ENCODE assay signal across 18 cellular contexts in the genomic region with DNA sequence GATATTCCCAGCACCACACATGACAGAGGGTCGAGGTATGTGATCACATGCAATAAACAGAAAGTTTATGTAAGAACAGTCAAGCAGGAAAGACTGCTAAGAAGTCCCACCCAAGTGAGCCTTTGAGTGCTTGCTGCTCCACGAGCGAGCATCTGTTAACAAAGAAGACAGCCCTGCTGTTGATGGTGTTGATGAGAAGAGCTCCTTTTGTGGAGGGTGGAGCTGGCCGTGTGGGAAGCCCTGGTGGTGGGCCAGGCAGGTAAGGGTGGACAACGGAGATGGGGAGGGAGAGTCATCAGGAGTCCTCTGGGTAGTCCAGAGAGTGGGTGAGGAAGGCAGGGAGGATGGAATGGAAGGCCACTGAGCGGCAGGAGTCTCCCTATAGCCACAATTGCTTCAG.
DNase-seq lines count a peak whose midpoint lies in the region; ATAC-seq and TF ChIP-seq lines count a peak whose summit lies in the region.
"Had no signal": no experiment of that assay in that cellular context is flagged by ENCODE, and none has a peak within 500 bp of the region (broad histone marks: within the 10 kb centered on the region; RNA-seq: fewer than 3 reads in every experiment).

No MANE protein-coding gene starts in this region.

- peaks cover 5% of the 10 kb centered on the region for H3K4me1 Mint-ChIP-seq in endodermal cell
- H3K4me1 Mint-ChIP-seq in neural progenitor cell: peaks cover 24% of the 10 kb centered on the region
- no peaks in the 10 kb centered on the region for H3K4me1 Mint-ChIP-seq in osteocyte (ENCODE audit: unreplicated experiment)

- ATAC-seq in left ventricle myocardium superior (no peak), Right ventricle myocardium superior (ENCODE audit: poor library complexity) (no peak)
- ATAC-seq: CD8-positive, alpha-beta T cell had no signal

- H3K9ac ChIP-seq in BLaER1 (no peak overlapping the region), endodermal cell (ENCODE audit: extremely low read depth, low read length, poor library complexity, severe bottlenecking) (no peak overlapping the region), neural progenitor cell (no peak overlapping the region)

- H3K4me2 ChIP-seq in BLaER1: no peak overlapping the region; the same call in 1 of the 2 replicates
- H3K4me2 ChIP-seq in neural progenitor cell: no peak overlapping the region

- TF ChIP-seq CTCF in endodermal cell (conservative IDR thresholded peaks at IDR 0.05) (no peak), neural progenitor cell (IDR thresholded peaks at IDR 0.05) (no peak), osteocyte (IDR thresholded peaks at IDR 0.05) (no peak)

- H3K27me3 Mint-ChIP-seq in endodermal cell (ENCODE audit: insufficient read depth): peaks cover 7% of the 10 kb centered on the region
- peaks cover 2% of the 10 kb centered on the region for H3K27me3 Mint-ChIP-seq in neural progenitor cell (ENCODE audit: insufficient read depth, low read depth)
- no peaks in the 10 kb centered on the region for H3K27me3 Mint-ChIP-seq in osteocyte (ENCODE audit: unreplicated experiment)

- H3K36me3 ChIP-seq in BLaER1: no peaks in the 10 kb centered on the region
- H3K36me3 ChIP-seq in endodermal cell (ENCODE audit: control insufficient read depth, insufficient read depth, low read length): no peaks in the 10 kb centered on the region
- H3K36me3 ChIP-seq in neural progenitor cell: no peaks in the 10 kb centered on the region
- H3K36me3 ChIP-seq: BE2C; BLaER1 treated with 17β-estradiol and CSF1 and Interleukin-3, amounts not matched to agents 10 nM and 100 nM had no signal

- DNase-seq in endodermal cell (no peak), neural progenitor cell (ENCODE audit: low spot score) (no peak), osteocyte (ENCODE audit: extremely low spot score, unreplicated experiment) (peak; percentile 63), left ventricle myocardium superior (no peak), HCEC 1CT (no peak), Right ventricle myocardium superior (no peak)
- DNase-seq: 8988T; ACHN; BE2C; Caco-2; Calu3; CD4-positive, alpha-beta T cell; CD8-positive, alpha-beta T cell; DMS79 treated with DMSO at 0.1 percent for 48 hours; GF-D8 had no signal

- 86 to 96% methylated on average over 4 to 6 of the region's 6 CpGs for WGBS in endodermal cell (ENCODE audit: insufficient coverage in 1 of 2, insufficient read length in 1 of 2), 2 experiments

- no peaks in the 10 kb centered on the region for H3K36me3 Mint-ChIP-seq in endodermal cell (ENCODE audit: low read depth)
- H3K36me3 Mint-ChIP-seq in neural progenitor cell: no peaks in the 10 kb centered on the region
- no peaks in the 10 kb centered on the region for H3K36me3 Mint-ChIP-seq in osteocyte (ENCODE audit: unreplicated experiment)
- H3K36me3 Mint-ChIP-seq: CD8-positive, alpha-beta T cell had no signal

- H3K4me3 Mint-ChIP-seq in endodermal cell (no peak overlapping the region), neural progenitor cell (peak overlapping the region; percentile 16), osteocyte (ENCODE audit: unreplicated experiment) (no peak overlapping the region)
- H3K4me3 Mint-ChIP-seq: CD4-positive, alpha-beta T cell; CD8-positive, alpha-beta T cell had no signal

- H3K27me3 ChIP-seq in BLaER1: no peaks in the 10 kb centered on the region
- H3K27me3 ChIP-seq in endodermal cell (ENCODE audit: control insufficient read depth, insufficient read depth, low read length, poor library complexity, severe bottlenecking): peaks cover 12% of the 10 kb centered on the region
- no peaks in the 10 kb centered on the region for H3K27me3 ChIP-seq in neural progenitor cell
- H3K27me3 ChIP-seq: BE2C; BLaER1 treated with 17β-estradiol and CSF1 and Interleukin-3, amounts not matched to agents 10 nM and 100 nM had no signal

- H3K4me1 ChIP-seq in BLaER1: peaks cover 43% of the 10 kb centered on the region
- no peaks in the 10 kb centered on the region for H3K4me1 ChIP-seq in endodermal cell (ENCODE audit: control insufficient read depth, insufficient read depth, low read length)
- H3K4me1 ChIP-seq in neural progenitor cell: no peaks in the 10 kb centered on the region
- H3K4me1 ChIP-seq: BE2C, Caco-2 had no signal

- intact Hi-C loops in left ventricle myocardium superior (cut with micrococcal nuclease) (no loop called here), Right ventricle myocardium superior (cut with DNase I) (no loop called here)

- H3K27ac ChIP-seq in BLaER1 (peak overlapping the region; percentile 16; the same call in 1 of the 2 replicates), endodermal cell (ENCODE audit: low read depth, low read length) (peak overlapping the region; percentile 66), neural progenitor cell (no peak overlapping the region)
- H3K27ac ChIP-seq: C4-2B had no signal

- no peak overlapping the region for H2AFZ ChIP-seq in neural progenitor cell (replicated peaks)

- H4K20me1 ChIP-seq in BLaER1 (no peaks in the 10 kb centered on the region), neural progenitor cell (ENCODE audit: low read depth) (no peaks in the 10 kb centered on the region)
- H4K20me1 ChIP-seq: BLaER1 treated with 17β-estradiol and CSF1 and Interleukin-3, amounts not matched to agents 10 nM and 100 nM had no signal

- no peaks in the 10 kb centered on the region for H3F3A ChIP-seq in neural progenitor cell (ENCODE audit: low read depth)

- H3K4me3 ChIP-seq in BLaER1: no peak overlapping the region
- H3K4me3 ChIP-seq in endodermal cell (ENCODE audit: low read length): no peak overlapping the region
- H3K4me3 ChIP-seq in neural progenitor cell: no peak overlapping the region
- H3K4me3 ChIP-seq: BLaER1 treated with 17β-estradiol and CSF1 and Interleukin-3, amounts not matched to agents 10 nM and 100 nM had no signal

- no peaks in the 10 kb centered on the region for H3K79me2 ChIP-seq in neural progenitor cell (ENCODE audit: low read depth)

- no peak overlapping the region for H3K27ac Mint-ChIP-seq in endodermal cell
- H3K27ac Mint-ChIP-seq in neural progenitor cell: peak overlapping the region; percentile 55
- H3K27ac Mint-ChIP-seq in osteocyte (ENCODE audit: unreplicated experiment): no peak overlapping the region
- H3K27ac Mint-ChIP-seq: CD4-positive, alpha-beta T cell; CD8-positive, alpha-beta T cell had no signal

- no peaks in the 10 kb centered on the region for H3K9me3 Mint-ChIP-seq in endodermal cell
- H3K9me3 Mint-ChIP-seq in neural progenitor cell: peaks cover 2% of the 10 kb centered on the region
- peaks cover 31% of the 10 kb centered on the region for H3K9me3 Mint-ChIP-seq in osteocyte (ENCODE audit: unreplicated experiment)
- H3K9me3 Mint-ChIP-seq: CD4-positive, alpha-beta T cell; CD8-positive, alpha-beta T cell had no signal

- H3K9me3 ChIP-seq in BLaER1: no peaks in the 10 kb centered on the region
- no peaks in the 10 kb centered on the region for H3K9me3 ChIP-seq in endodermal cell (ENCODE audit: control insufficient read depth, low read length)
- H3K9me3 ChIP-seq in neural progenitor cell (ENCODE audit: low read depth): no peaks in the 10 kb centered on the region
- H3K9me3 ChIP-seq: BE2C; BLaER1 treated with 17β-estradiol and CSF1 and Interleukin-3, amounts not matched to agents 10 nM and 100 nM; Caco-2 had no signal
